In genomic region chr18:26547302-26548143, GRCh38 we compare ENCODE assay signal across 8 cellular contexts. TPM values are rescaled to one million over a fixed set of nuclear protein-coding genes. Genes with fewer than 3 reads are reported as not detected.
DNase-seq lines count a peak whose midpoint lies in the region; ATAC-seq, FAIRE-seq and TF ChIP-seq lines count a peak whose summit lies in the region.

No MANE protein-coding gene starts in this region.

- H3K27me3 ChIP-seq in small intestine (ENCODE audit: control insufficient read depth in 2 of 2, insufficient read depth in 2 of 2, low read length in 2 of 2) = peaks cover 17 to 19% of the 10 kb centered on the region in 2 donors

- no peak for FAIRE-seq in small intestine (lab: Jason Lieb, UNC)

- H3K4me3 ChIP-seq in cardiac fibroblast (replicated peaks in 1 of 2; ENCODE audit: low read depth in 2 of 2, low read length in 2 of 2) (peak overlapping the region; percentile 73), small intestine (ENCODE audit: low read depth in 1 of 2, low read length in 2 of 2) (peak overlapping the region; percentile 70 to 90)

- H3K36me3 Mint-ChIP-seq in T-helper 17 cell (ENCODE audit: low read depth) = no peaks in the 10 kb centered on the region

- peaks cover 31% of the 10 kb centered on the region for H3K4me1 Mint-ChIP-seq in T-helper 17 cell

- peaks cover 2 to 17% of the 10 kb centered on the region in 2 donors for H3K4me1 ChIP-seq in small intestine (ENCODE audit: control insufficient read depth in 2 of 2, insufficient read depth in 1 of 2, low read depth in 1 of 2, low read length in 1 of 2)

- H3K27ac Mint-ChIP-seq in T-helper 17 cell = peak overlapping the region; percentile 37

- H3K36me3 ChIP-seq in small intestine (ENCODE audit: control insufficient read depth in 2 of 2, insufficient read depth in 2 of 2, low read length in 2 of 2) = no peaks in the 10 kb centered on the region

- no peak overlapping the region for H3K27ac ChIP-seq in small intestine (ENCODE audit: low read depth in 1 of 2, low read length in 1 of 2)

- ATAC-seq in GM18861 (IDR thresholded peaks at IDR 0.05; ENCODE audit: unreplicated experiment) (peak; percentile 72), HG03060 (IDR thresholded peaks at IDR 0.05; ENCODE audit: low read depth, unreplicated experiment) (peak; percentile 38), T-helper 17 cell (peak; percentile 78)

- WGBS in small intestine, 3 donors = 20 to 42% (median 40%) methylated on average over 77 to 96 of the region's 96 CpGs

- H3K9me3 ChIP-seq in T-helper 17 cell (ENCODE audit: control insufficient read depth, low read length, poor library complexity, severe bottlenecking) = no peaks in the 10 kb centered on the region
- no peaks in the 10 kb centered on the region for H3K9me3 ChIP-seq in small intestine (ENCODE audit: control insufficient read depth, low read depth)

- peaks cover 20% of the 10 kb centered on the region for H3K27me3 Mint-ChIP-seq in T-helper 17 cell

- peak overlapping the region; percentile 92 for H3K4me3 Mint-ChIP-seq in T-helper 17 cell

- DNase-seq in T-helper 17 cell (peak; percentile 11 to 33 (median 18)), cardiac fibroblast (ENCODE audit: low read depth in 2 of 2) (peak; percentile 77 to 88), iris pigment epithelial cell (ENCODE audit: low read depth) (peak; percentile 91), small intestine (peak; percentile 53), COLO829 (ENCODE audit: low spot score) (no peak), SW480 (ENCODE audit: low spot score) (no peak)

- peak; percentile 45 for TF ChIP-seq CTCF in cardiac fibroblast (IDR thresholded peaks at IDR 0.05; ENCODE audit: low read depth, low read length)

RNA-seq across cellular contexts. Expression of gene KCTD1, which starts 0.8 kb away (rescaled TPM):
- total RNA-seq in T-helper 17 cell = 1 to 10 TPM; 2.8 to 2.9 TPM
- polyA plus RNA-seq in small intestine = 1 to 10 TPM; 1.8 to 4.2 (median 2.2) TPM

Comparison
In these comparisons a context has a peak if more than half of its experiments do, and no peak if none do; other contexts are left out.
1. DNase-seq: peak in T-helper 17 cell (3 of 3), cardiac fibroblast (2 of 2), iris pigment epithelial cell (single experiment) and small intestine (single experiment); none in COLO829 (single experiment) and SW480 (single experiment).
2. Peak in every context shown above with its lines, with median percentiles within 50 percentile points of each other: ATAC-seq.